8 cellular contexts compared by ENCODE assay signal in the genomic region with DNA sequence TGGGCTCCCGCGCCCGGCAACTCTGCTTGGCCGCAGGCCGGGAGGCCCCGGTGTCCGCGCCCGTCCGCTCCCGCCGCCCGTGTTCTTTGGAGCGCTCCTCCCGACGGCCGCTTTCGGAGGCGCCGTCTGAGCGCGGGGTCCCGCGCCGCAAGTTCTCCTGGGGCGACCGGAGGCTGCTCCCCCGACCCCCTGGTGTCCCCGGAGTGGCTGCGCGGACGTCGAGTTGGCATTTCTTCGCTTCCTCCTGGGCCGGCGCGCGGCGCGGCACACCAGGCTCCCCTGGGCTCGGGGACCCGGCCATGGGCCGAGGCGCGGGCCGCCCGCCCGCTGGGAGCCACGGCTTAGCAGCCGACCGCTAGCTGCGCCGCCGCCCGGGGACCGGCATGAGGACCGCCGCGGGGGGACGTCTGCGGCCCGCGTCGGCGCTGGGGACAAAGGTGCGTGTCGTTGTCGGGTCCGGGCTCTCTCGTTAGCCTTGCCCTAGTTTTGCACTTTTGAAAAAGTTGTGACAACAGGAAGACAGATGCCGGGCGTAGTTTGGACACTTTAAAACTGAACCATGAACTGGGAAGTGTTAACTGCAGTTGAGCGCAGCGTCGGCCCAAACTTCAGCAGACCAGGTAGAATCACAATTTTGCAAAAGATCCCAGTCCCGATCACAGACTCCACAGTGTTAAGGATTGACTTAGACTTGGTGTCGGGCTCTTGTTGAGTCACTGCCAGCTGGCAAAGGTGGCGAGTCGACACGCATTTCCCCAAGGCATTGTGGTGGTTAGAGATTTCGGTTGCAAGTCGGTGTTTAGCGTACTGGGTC. TPM values are rescaled to one million over a fixed set of nuclear protein-coding genes. Genes with fewer than 3 reads are reported as not detected.
DNase-seq lines count a peak whose midpoint lies in the region; ATAC-seq and TF ChIP-seq lines count a peak whose summit lies in the region.

No MANE protein-coding gene starts in this region.

- H3K9me3 ChIP-seq in ES-I3 (ENCODE audit: control insufficient read depth, insufficient read depth, low read length) = no peaks in the 10 kb centered on the region
- H3K9me3 ChIP-seq in duodenal mucosa (ENCODE audit: control insufficient read depth in 1 of 2, low read length in 2 of 2) = no peaks in the 10 kb centered on the region
- no peaks in the 10 kb centered on the region for H3K9me3 ChIP-seq in lung (ENCODE audit: control insufficient read depth in 2 of 2, insufficient read depth in 1 of 2, low read length in 1 of 2)

- H3K36me3 ChIP-seq in ES-I3 (ENCODE audit: insufficient read depth, low read length) (no peaks in the 10 kb centered on the region; the same call in 1 of the 2 replicates), duodenal mucosa (ENCODE audit: control insufficient read depth in 1 of 2, insufficient read depth in 2 of 2, low read length in 2 of 2) (peaks cover 6 to 22% of the 10 kb centered on the region in 2 donors), lung (ENCODE audit: control insufficient read depth in 2 of 2, insufficient read depth in 2 of 2, low read length in 2 of 2) (peaks cover 7 to 17% of the 10 kb centered on the region in 2 donors)

- peak; percentile 27 for ATAC-seq in GM21723 (IDR thresholded peaks at IDR 0.05; ENCODE audit: unreplicated experiment)
- ATAC-seq in lung (ENCODE audit: insufficient read depth, low FRiP score) = peak; percentile 8

- in situ Hi-C loops in KBM-7 (cut with MboI; ENCODE audit: low pct_unique_long_range_greater_than_20kb, low sequenced_read_pairs) = no loop called here

- no peak for TF ChIP-seq CTCF in lung (IDR thresholded peaks at IDR 0.05; ENCODE audit: control extremely low read depth, extremely low read depth)

- H3K27me3 ChIP-seq in duodenal mucosa (ENCODE audit: control insufficient read depth in 1 of 2, insufficient read depth in 2 of 2, low read length in 2 of 2) = no peaks in the 10 kb centered on the region
- H3K27me3 ChIP-seq in lung (ENCODE audit: control insufficient read depth, insufficient read depth) = no peaks in the 10 kb centered on the region

- 0 to 1% methylated on average over 81 to 83 of the region's 83 CpGs for WGBS in lung, 2 donors

- DNase-seq in KBM-7 (peak; percentile 47), lung (ENCODE audit: low spot score) (peak; percentile 61), pons (ENCODE audit: low spot score) (no peak)
- DNase-seq in activated CD4-positive, CD25-positive, alpha-beta regulatory T cell treated with anti-CD3 and anti-CD28 coated beads, Interleukin-2, amount 50 U/mL, for 72 hours = peak; percentile 32
- peak; percentile 8 to 17 for DNase-seq in stimulated activated CD8-positive, alpha-beta memory T cell treated with anti-CD3 and anti-CD28 coated beads, Interleukin-2, amount 100 ng/mL, for 48 hours (ENCODE audit: low read depth in 2 of 2)

- H3K27ac ChIP-seq in duodenal mucosa (ENCODE audit: low read depth, low read length) (peak overlapping the region; percentile 90), lung (ENCODE audit: low read depth in 1 of 2, low read length in 1 of 2) (peak overlapping the region; percentile 98 to 99)

- H3K9ac ChIP-seq in ES-I3 (ENCODE audit: low read depth, low read length) = peak overlapping the region; percentile 97
- H3K9ac ChIP-seq in duodenal mucosa (ENCODE audit: low read depth in 1 of 2, low read length in 2 of 2) = peak overlapping the region; percentile 40 to 67

- H3K4me3 ChIP-seq in duodenal mucosa (ENCODE audit: low read depth in 1 of 2, low read length in 2 of 2) (peak overlapping the region; percentile 75 to 85), lung (peak overlapping the region; percentile 79)

- H3K4me1 ChIP-seq in ES-I3 (ENCODE audit: insufficient read depth, low read length) (peaks cover 15% of the 10 kb centered on the region), duodenal mucosa (ENCODE audit: control insufficient read depth in 1 of 2, insufficient read depth in 2 of 2, low read length in 2 of 2) (peaks cover 30 to 34% of the 10 kb centered on the region in 2 donors), lung (ENCODE audit: control insufficient read depth in 2 of 2, insufficient read depth in 2 of 2, low read length in 2 of 2) (peaks cover 7 to 24% of the 10 kb centered on the region in 2 donors)

RNA-seq across cellular contexts. Expression of a gene that starts 0.7 kb away (rescaled TPM):
- 10 to 100 TPM; 23.4 to 37.8 TPM for total RNA-seq in lung
- 10 to 100 TPM; 13.3 to 16.4 TPM for polyA plus RNA-seq in lung

RNA-seq across cellular contexts. Expression of a gene that starts 0.9 kb away (rescaled TPM):
- total RNA-seq in lung = 10 to 100 TPM; 85.4 to 88.1 TPM
- polyA plus RNA-seq in lung = 10 to 100 TPM; 36.2 to 55.0 TPM

RNA-seq across cellular contexts. Expression of a gene that starts 45.5 kb away (rescaled TPM):
- 10 to 100 TPM; 14.6 to 37.1 TPM for total RNA-seq in lung
- 10 to 100 TPM; 28.4 to 32.6 TPM for polyA plus RNA-seq in lung

RNA-seq across cellular contexts. Expression of a gene that starts 52.8 kb away (rescaled TPM):
- 10 to 100 TPM; 26.8 to 80.4 TPM for total RNA-seq in lung
- polyA plus RNA-seq in lung = 100 to 1,000 TPM; 114 to 324 TPM

RNA-seq across cellular contexts. Expression of a gene that starts 59.8 kb away (rescaled TPM):
- total RNA-seq in lung = not detected
- not detected for polyA plus RNA-seq in lung
